ENCODE assay signal across 1 cellular context in the genomic region with DNA sequence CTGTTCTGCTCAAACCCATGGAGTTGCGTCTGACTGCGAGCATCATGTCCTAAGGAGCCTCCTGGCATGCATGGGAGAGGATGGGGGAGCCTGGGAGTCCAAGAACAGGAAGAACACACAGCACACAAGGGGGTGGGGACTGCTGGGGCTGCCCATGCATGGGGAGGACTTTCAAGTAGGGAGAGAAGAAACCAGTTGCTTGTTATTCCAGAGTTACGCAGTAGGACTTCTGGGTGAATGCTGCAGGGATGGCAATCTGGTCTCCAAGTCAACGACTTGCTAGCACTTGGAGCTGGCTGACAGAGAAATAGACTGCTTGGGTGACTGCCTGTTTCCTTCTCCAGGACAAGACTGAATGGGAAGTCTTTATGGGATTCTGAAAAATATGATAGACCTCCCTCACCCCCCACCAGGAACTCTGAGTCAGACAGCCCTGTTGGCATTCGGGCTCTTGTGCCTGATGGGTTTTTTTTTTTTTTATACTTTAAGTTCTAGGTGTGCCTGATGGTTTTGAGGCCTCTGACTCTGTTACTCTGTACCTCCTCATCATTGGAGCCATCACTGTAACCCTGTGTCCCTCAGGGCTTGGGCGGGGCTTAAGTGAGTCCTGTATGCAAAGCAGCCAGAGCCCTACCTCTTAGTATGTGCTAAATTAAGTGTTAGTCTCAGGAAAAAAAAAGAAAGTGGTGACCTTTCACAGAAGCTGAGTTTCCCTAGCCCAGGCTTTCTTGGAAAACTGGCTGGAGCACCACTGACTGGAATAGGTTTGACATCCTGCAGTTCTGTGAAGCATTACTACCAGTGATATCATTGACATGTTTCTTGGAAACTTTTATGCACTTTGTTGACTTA.
TF ChIP-seq lines count a peak whose summit lies in the region.

No MANE protein-coding gene starts in this region.

TF ChIP-seq in WTC11, 78 proteins besides CTCF, POLR2A, EP300 and RAD21 (continued from another document):
- TF ChIP-seq, protein P1, sequence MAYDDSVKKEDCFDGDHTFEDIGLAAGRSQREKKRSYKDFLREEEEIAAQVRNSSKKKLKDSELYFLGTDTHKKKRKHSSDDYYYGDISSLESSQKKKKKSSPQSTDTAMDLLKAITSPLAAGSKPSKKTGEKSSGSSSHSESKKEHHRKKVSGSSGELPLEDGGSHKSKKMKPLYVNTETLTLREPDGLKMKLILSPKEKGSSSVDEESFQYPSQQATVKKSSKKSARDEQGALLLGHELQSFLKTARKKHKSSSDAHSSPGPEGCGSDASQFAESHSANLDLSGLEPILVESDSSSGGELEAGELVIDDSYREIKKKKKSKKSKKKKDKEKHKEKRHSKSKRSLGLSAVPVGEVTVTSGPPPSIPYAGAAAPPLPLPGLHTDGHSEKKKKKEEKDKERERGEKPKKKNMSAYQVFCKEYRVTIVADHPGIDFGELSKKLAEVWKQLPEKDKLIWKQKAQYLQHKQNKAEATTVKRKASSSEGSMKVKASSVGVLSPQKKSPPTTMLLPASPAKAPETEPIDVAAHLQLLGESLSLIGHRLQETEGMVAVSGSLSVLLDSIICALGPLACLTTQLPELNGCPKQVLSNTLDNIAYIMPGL (CRISPR knock-in tag; IDR thresholded peaks at IDR 0.05), result no peak
